In the genomic region with DNA sequence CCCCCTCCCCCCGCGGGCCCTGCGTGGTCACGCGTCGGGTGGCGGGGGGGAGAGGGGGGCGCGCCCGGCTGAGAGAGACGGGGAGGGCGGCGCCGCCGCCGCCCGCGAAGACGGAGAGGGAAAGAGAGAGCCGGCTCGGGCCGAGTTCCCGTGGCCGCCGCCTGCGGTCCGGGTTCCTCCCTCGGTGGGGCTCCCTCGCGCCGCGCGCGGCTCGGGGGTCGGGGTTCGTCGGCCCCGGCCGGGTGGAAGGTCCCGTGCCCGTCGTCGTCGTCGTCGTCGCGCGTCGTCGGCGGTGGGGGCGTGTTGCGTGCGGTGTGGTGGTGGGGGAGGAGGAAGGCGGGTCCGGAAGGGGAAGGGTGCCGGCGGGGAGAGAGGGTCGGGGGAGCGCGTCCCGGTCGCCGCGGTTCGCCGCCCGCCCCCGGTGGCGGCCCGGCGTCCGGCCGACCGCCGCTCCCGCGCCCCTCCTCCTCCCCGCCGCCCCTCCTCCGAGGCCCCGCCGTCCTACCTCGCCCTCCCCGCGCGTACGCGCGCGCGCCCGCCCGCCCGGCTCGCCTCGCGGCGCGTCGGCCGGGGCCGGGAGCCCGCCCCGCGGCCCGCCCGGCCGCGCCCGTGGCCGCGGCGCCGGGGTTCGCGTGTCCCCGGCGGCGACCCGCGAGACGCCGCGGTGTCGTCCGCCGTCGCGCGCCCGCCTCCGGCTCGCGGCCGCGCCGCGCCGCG, we compare ENCODE assay signal across 8 cellular contexts.
A peak's percentile ranks its signal among the peaks of the same experiment; 100 is the strongest.
DNase-seq lines count a peak whose midpoint lies in the region; ATAC-seq and TF ChIP-seq lines count a peak whose summit lies in the region.
"Not testable (repeated sequence)": the region's sequence is repeated elsewhere in the genome, so short reads cannot be mapped to it uniquely, and the experiment has no call there.

No MANE protein-coding gene starts in this region.

- DNase-seq in GM06990 (ENCODE audit: extremely low read depth, insufficient read length) (peak; percentile 60), WTC11 (ENCODE audit: low spot score) (peak; percentile 38), fibroblast of gingiva (ENCODE audit: low read depth) (peak; percentile 21), naive B cell (peak; percentile 14), upper lobe of right lung (peak; percentile 39)
- DNase-seq in activated CD8-positive, alpha-beta memory T cell treated with anti-CD3 and anti-CD28 coated beads, Interleukin-2, amount 50 U/mL, for 4 hours, result peak; percentile 13
- peak; percentile 11 for DNase-seq in activated naive CD4-positive, alpha-beta T cell treated with anti-CD3 and anti-CD28 coated beads, Interleukin-2, amount 50 U/mL, for 16 hours
- peak; percentile 27 for DNase-seq in stimulated activated CD4-positive, alpha-beta T cell treated with anti-CD3 and anti-CD28 coated beads, Interleukin-1b, Interleukin-23, amount 100 ng/mL, for 48 hours

- not testable (repeated sequence) for H3K9me3 Mint-ChIP-seq in WTC11, naive B cell

- intact Hi-C loops in upper lobe of right lung (cut with DNase I), result not testable (repeated sequence)

- not testable (repeated sequence) for ATAC-seq in WTC11; naive B cell (ENCODE audit: low read depth in 2 of 2); upper lobe of right lung

- not testable (repeated sequence) for H3K27ac Mint-ChIP-seq in WTC11, naive B cell

- not testable (repeated sequence) for H3K4me1 Mint-ChIP-seq in WTC11, naive B cell

- not testable (repeated sequence) for H3K4me3 ChIP-seq in GM06990 (replicated peaks; ENCODE audit: low read depth, low read length); upper lobe of right lung

- TF ChIP-seq CTCF in GM06990 (IDR thresholded peaks at IDR 0.05; ENCODE audit: insufficient read depth, low read length, poor library complexity, severe bottlenecking); WTC11 (IDR thresholded peaks at IDR 0.05); upper lobe of right lung (IDR thresholded peaks at IDR 0.05): not testable (repeated sequence)

- H3K36me3 ChIP-seq in GM06990 (ENCODE audit: control insufficient read depth, insufficient read depth, low read length); upper lobe of right lung: not testable (repeated sequence)

- not testable (repeated sequence) for H3K4me1 ChIP-seq in upper lobe of right lung

- not testable (repeated sequence) for H3K27me3 Mint-ChIP-seq in WTC11 (ENCODE audit: low read depth); naive B cell

- not testable (repeated sequence) for H3K36me3 Mint-ChIP-seq in WTC11, naive B cell

- POLR2A ChIA-PET in WTC11 (lab: Charles Lee), result not testable (repeated sequence)

- not testable (repeated sequence) for H3K27me3 ChIP-seq in GM06990 (replicated peaks; ENCODE audit: control insufficient read depth, insufficient read depth, low read length); upper lobe of right lung

- H3K27ac ChIP-seq in upper lobe of right lung, result not testable (repeated sequence)

- CTCF ChIA-PET in WTC11 (lab: Charles Lee), result not testable (repeated sequence)

- H3K4me3 Mint-ChIP-seq in WTC11, naive B cell: not testable (repeated sequence)

- H3K9me3 ChIP-seq in upper lobe of right lung, result not testable (repeated sequence)
